Comparison of ENCODE assay signal across 18 cellular contexts in genomic region chr5:17185349-17185748, GRCh38. TPM values are rescaled to one million over a fixed set of nuclear protein-coding genes. Genes with fewer than 3 reads are reported as not detected.
"Had no signal": no experiment of that assay in that cellular context is flagged by ENCODE, and none has a peak within 500 bp of the region (broad histone marks: within the 10 kb centered on the region; RNA-seq: fewer than 3 reads in every experiment).

No MANE protein-coding gene starts in this region.

- DNase-seq: activated CD4-positive, alpha-beta T cell treated with anti-CD3 and anti-CD28 coated beads, Interleukin-2, amount 50 U/mL, for 4 hours; activated gamma-delta T cell treated with Interleukin-2 at 50 U/mL for 16 hours; dorsolateral prefrontal cortex; endodermal cell; naive thymus-derived CD8-positive, alpha-beta T cell; pancreas; right lobe of liver; stimulated activated CD4-positive, alpha-beta T cell treated with anti-CD3 and anti-CD28 coated beads, Interleukin-4, amount 100 ng/mL, for 24 hours; stomach; upper lobe of left lung had no signal

- H3K36me3 Mint-ChIP-seq: activated naive CD4-positive, alpha-beta T cell treated with anti-CD3 and anti-CD28 coated beads, Interleukin-2, amount 50 U/mL, for 72 hours; naive thymus-derived CD8-positive, alpha-beta T cell; stimulated activated effector memory CD8-positive, alpha-beta T cell treated with anti-CD3 and anti-CD28 coated beads, Interleukin-12 subunit alpha, Interleukin-12 subunit beta, amount 100 ng/mL, for 72 hours had no signal

- H3K9me3 ChIP-seq: gastrocnemius medialis, heart left ventricle, pancreas, right lobe of liver, stomach, testis, upper lobe of left lung had no signal

- H3K27me3 ChIP-seq: dorsolateral prefrontal cortex, gastrocnemius medialis, heart left ventricle, pancreas, right lobe of liver, stomach, testis, upper lobe of left lung had no signal

- H3K4me3 ChIP-seq: dorsolateral prefrontal cortex, gastrocnemius medialis, heart left ventricle, pancreas, right lobe of liver, stomach, testis, upper lobe of left lung had no signal

- H3K36me3 ChIP-seq: gastrocnemius medialis, heart left ventricle, pancreas, right lobe of liver, stomach, upper lobe of left lung had no signal

- H3K27ac Mint-ChIP-seq: activated naive CD4-positive, alpha-beta T cell treated with anti-CD3 and anti-CD28 coated beads, Interleukin-2, amount 50 U/mL, for 72 hours; activated T-helper 1 cell treated with anti-CD3 and anti-CD28 coated beads, Interleukin-12 subunit alpha, Interleukin-12 subunit beta, Interleukin-2, Interleukin-4 antibody, amounts not matched to agents 30 ng/mL and 10 ng/mL and 1 ng/mL, durations not matched to agents 14 hours and 24 hours and 36 hours; endodermal cell; memory B cell; naive thymus-derived CD8-positive, alpha-beta T cell; stimulated activated effector memory CD8-positive, alpha-beta T cell treated with anti-CD3 and anti-CD28 coated beads, Interleukin-12 subunit alpha, Interleukin-12 subunit beta, amount 100 ng/mL, for 72 hours had no signal

- H3K4me3 Mint-ChIP-seq: activated T-helper 1 cell treated with anti-CD3 and anti-CD28 coated beads, Interleukin-12 subunit alpha, Interleukin-12 subunit beta, Interleukin-2, Interleukin-4 antibody, amounts not matched to agents 30 ng/mL and 10 ng/mL and 1 ng/mL, durations not matched to agents 14 hours and 24 hours and 36 hours; endodermal cell; memory B cell; naive thymus-derived CD8-positive, alpha-beta T cell; stimulated activated effector memory CD8-positive, alpha-beta T cell treated with anti-CD3 and anti-CD28 coated beads, Interleukin-12 subunit alpha, Interleukin-12 subunit beta, amount 100 ng/mL, for 72 hours had no signal

- H3K4me1 ChIP-seq: right lobe of liver, testis had no signal

- H3K9me3 Mint-ChIP-seq: activated naive CD4-positive, alpha-beta T cell treated with anti-CD3 and anti-CD28 coated beads, Interleukin-2, amount 50 U/mL, for 72 hours; activated T-helper 1 cell treated with anti-CD3 and anti-CD28 coated beads, Interleukin-12 subunit alpha, Interleukin-12 subunit beta, Interleukin-2, Interleukin-4 antibody, amounts not matched to agents 30 ng/mL and 10 ng/mL and 1 ng/mL, durations not matched to agents 14 hours and 24 hours and 36 hours; memory B cell; naive thymus-derived CD8-positive, alpha-beta T cell had no signal

- H3K4me1 Mint-ChIP-seq: stimulated activated effector memory CD8-positive, alpha-beta T cell treated with anti-CD3 and anti-CD28 coated beads, Interleukin-12 subunit alpha, Interleukin-12 subunit beta, amount 100 ng/mL, for 72 hours had no signal

- ATAC-seq: activated naive CD4-positive, alpha-beta T cell treated with anti-CD3 and anti-CD28 coated beads, Interleukin-2, amount 50 U/mL, for 72 hours; naive thymus-derived CD8-positive, alpha-beta T cell; right lobe of liver; stimulated activated effector memory CD8-positive, alpha-beta T cell treated with anti-CD3 and anti-CD28 coated beads, Interleukin-12 subunit alpha, Interleukin-12 subunit beta, amount 100 ng/mL, for 72 hours had no signal

- H3K27ac ChIP-seq: pancreas, right lobe of liver had no signal

RNA-seq across cellular contexts. Expression of gene BASP1, which starts 32.1 kb away (rescaled TPM):
- total RNA-seq: T-helper 2 cell treated with Interferon-gamma antibody and Interleukin-4, amounts not matched to agents 100 ng/mL and 5 ng/mL, for 36 hours had no signal
